In the genomic region with DNA sequence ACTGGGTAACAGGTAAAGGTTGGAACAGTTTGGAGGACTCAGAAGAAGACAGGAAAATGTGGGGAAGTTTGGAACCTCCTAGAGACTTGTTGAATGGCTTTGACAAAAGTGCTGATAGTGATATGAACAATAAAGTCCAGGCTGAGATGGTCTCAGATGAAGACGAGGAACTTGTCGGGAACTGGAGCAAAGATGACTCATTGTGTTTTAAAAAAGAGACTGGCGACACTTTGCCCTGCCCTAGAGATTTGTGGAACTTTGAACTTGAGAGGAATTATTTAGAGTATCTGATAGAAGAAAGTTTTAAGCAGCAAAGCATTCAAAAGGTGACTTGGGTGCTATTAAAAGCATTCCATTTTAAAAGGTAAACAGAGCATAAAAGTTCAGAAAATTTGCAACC, we compare ENCODE assay signal across 8 cellular contexts.
DNase-seq lines count a peak whose midpoint lies in the region; ATAC-seq and TF ChIP-seq lines count a peak whose summit lies in the region.
"Not testable (repeated sequence)": the region's sequence is repeated elsewhere in the genome, so short reads cannot be mapped to it uniquely, and the experiment has no call there.

No MANE protein-coding gene starts in this region.

- not testable (repeated sequence) for TF ChIP-seq CTCF in CD14-positive monocyte (IDR thresholded peaks at IDR 0.05); left lung (IDR thresholded peaks at IDR 0.05); neutrophil (IDR thresholded peaks at IDR 0.05)

- not testable (repeated sequence) for H3K4me3 ChIP-seq in left lung; neutrophil (ENCODE audit: low read depth in 1 of 2, low read length in 1 of 2)

- intact Hi-C loops in CD14-positive monocyte (cut with micrococcal nuclease); left lung (cut with DNase I): not testable (repeated sequence)

- POLR2A ChIA-PET in activated CD8-positive, alpha-beta T cell treated with anti-CD3 and anti-CD28 coated beads, Interleukin-2, amount 10 ng/mL, durations not matched to agents 7 days and 5 days (lab: Charles Lee): interaction anchor here (1.2 to 1.7 kb wide), 2 partner anchors 9 to 30 kb away, joined by 4 to 6 read pairs; no protein-coding TSS in a partner anchor
- POLR2A ChIA-PET in activated naive CD8-positive, alpha-beta T cell treated with anti-CD3 and anti-CD28 coated beads, Interleukin-2, amount 10 ng/mL, durations not matched to agents 7 days and 5 days (lab: Charles Lee): interaction anchor here (1.9 kb wide), 2 partner anchors 12 to 30 kb away, joined by 4 to 7 read pairs; no protein-coding TSS in a partner anchor

- ATAC-seq in T-helper 17 cell; activated CD8-positive, alpha-beta T cell treated with anti-CD3 and anti-CD28 coated beads, Interleukin-2, amount 10 ng/mL, durations not matched to agents 7 days and 5 days; activated naive CD8-positive, alpha-beta T cell treated with anti-CD3 and anti-CD28 coated beads, Interleukin-2, amount 10 ng/mL, durations not matched to agents 7 days and 5 days (ENCODE audit: low read depth); left lung: not testable (repeated sequence)

- not testable (repeated sequence) for DNase-seq in CD14-positive monocyte (ENCODE audit: low spot score); T-helper 17 cell; activated CD8-positive, alpha-beta T cell treated with anti-CD3 and anti-CD28 coated beads, Interleukin-2, amount 10 ng/mL, durations not matched to agents 7 days and 5 days; activated naive CD8-positive, alpha-beta T cell treated with anti-CD3 and anti-CD28 coated beads, Interleukin-2, amount 10 ng/mL, durations not matched to agents 7 days and 5 days; left lung
- DNase-seq in HT-29 (ENCODE audit: low spot score) (peak; percentile 15), MV-4-11 (lab: John Stamatoyannopoulos, UW) (peak; percentile 69)

- H3K9me3 Mint-ChIP-seq in CD14-positive monocyte; activated naive CD8-positive, alpha-beta T cell treated with anti-CD3 and anti-CD28 coated beads, Interleukin-2, amount 10 ng/mL, durations not matched to agents 7 days and 5 days: not testable (repeated sequence)
- H3K9me3 Mint-ChIP-seq in activated CD8-positive, alpha-beta T cell treated with anti-CD3 and anti-CD28 coated beads, Interleukin-2, amount 10 ng/mL, durations not matched to agents 7 days and 5 days (ENCODE audit: insufficient read depth): peaks cover 28% of the 10 kb centered on the region

- CTCF ChIA-PET in activated CD8-positive, alpha-beta T cell treated with anti-CD3 and anti-CD28 coated beads, Interleukin-2, amount 10 ng/mL, durations not matched to agents 7 days and 5 days (lab: Charles Lee): interaction anchor here (1.5 kb wide), 1 partner anchor 122 kb away, joined by 4 read pairs; no protein-coding TSS in a partner anchor

- H3K4me3 Mint-ChIP-seq in CD14-positive monocyte: peak overlapping the region in 1 of 2 donors; percentile 61
- not testable (repeated sequence) for H3K4me3 Mint-ChIP-seq in T-helper 17 cell; activated CD8-positive, alpha-beta T cell treated with anti-CD3 and anti-CD28 coated beads, Interleukin-2, amount 10 ng/mL, durations not matched to agents 7 days and 5 days
- H3K4me3 Mint-ChIP-seq in activated naive CD8-positive, alpha-beta T cell treated with anti-CD3 and anti-CD28 coated beads, Interleukin-2, amount 10 ng/mL, durations not matched to agents 7 days and 5 days: peak overlapping the region; percentile 64

- H3K27me3 ChIP-seq in left lung, neutrophil: not testable (repeated sequence)

- H3K36me3 ChIP-seq in left lung, neutrophil: not testable (repeated sequence)

- peaks cover 60% of the 10 kb centered on the region for H3K4me1 Mint-ChIP-seq in CD14-positive monocyte
- H3K4me1 Mint-ChIP-seq in T-helper 17 cell: peaks cover 45% of the 10 kb centered on the region
- peaks cover 74% of the 10 kb centered on the region for H3K4me1 Mint-ChIP-seq in activated CD8-positive, alpha-beta T cell treated with anti-CD3 and anti-CD28 coated beads, Interleukin-2, amount 10 ng/mL, durations not matched to agents 7 days and 5 days (ENCODE audit: low read depth)
- H3K4me1 Mint-ChIP-seq in activated naive CD8-positive, alpha-beta T cell treated with anti-CD3 and anti-CD28 coated beads, Interleukin-2, amount 10 ng/mL, durations not matched to agents 7 days and 5 days: peaks cover 54% of the 10 kb centered on the region

- H3K27ac Mint-ChIP-seq in CD14-positive monocyte (peak overlapping the region; percentile 77 to 97 (median 91)), T-helper 17 cell (peak overlapping the region; percentile 98)
- peak overlapping the region; percentile 95 for H3K27ac Mint-ChIP-seq in activated CD8-positive, alpha-beta T cell treated with anti-CD3 and anti-CD28 coated beads, Interleukin-2, amount 10 ng/mL, durations not matched to agents 7 days and 5 days
- H3K27ac Mint-ChIP-seq in activated naive CD8-positive, alpha-beta T cell treated with anti-CD3 and anti-CD28 coated beads, Interleukin-2, amount 10 ng/mL, durations not matched to agents 7 days and 5 days: peak overlapping the region; percentile 87

- not testable (repeated sequence) for H3K27me3 Mint-ChIP-seq in CD14-positive monocyte (ENCODE audit: low read depth in 3 of 3); T-helper 17 cell; activated CD8-positive, alpha-beta T cell treated with anti-CD3 and anti-CD28 coated beads, Interleukin-2, amount 10 ng/mL, durations not matched to agents 7 days and 5 days (ENCODE audit: low read depth); activated naive CD8-positive, alpha-beta T cell treated with anti-CD3 and anti-CD28 coated beads, Interleukin-2, amount 10 ng/mL, durations not matched to agents 7 days and 5 days

- H3K4me1 ChIP-seq in left lung: peaks cover 13 to 70% of the 10 kb centered on the region in 2 donors
- H3K4me1 ChIP-seq in neutrophil (ENCODE audit: control insufficient read depth in 1 of 2, insufficient read depth in 1 of 2, low read depth in 1 of 2, low read length in 1 of 2): peaks cover 34 to 57% of the 10 kb centered on the region in 2 experiments

- H3K27ac ChIP-seq in left lung: peak overlapping the region; percentile 34 to 76
- peak overlapping the region; percentile 70 for H3K27ac ChIP-seq in neutrophil

- H3K9me3 ChIP-seq in T-helper 17 cell (ENCODE audit: control insufficient read depth, low read length, poor library complexity, severe bottlenecking); left lung; neutrophil: not testable (repeated sequence)

- not testable (repeated sequence) for H3K36me3 Mint-ChIP-seq in CD14-positive monocyte; T-helper 17 cell (ENCODE audit: low read depth)
- H3K36me3 Mint-ChIP-seq in activated CD8-positive, alpha-beta T cell treated with anti-CD3 and anti-CD28 coated beads, Interleukin-2, amount 10 ng/mL, durations not matched to agents 7 days and 5 days (ENCODE audit: low read depth): peaks cover 57% of the 10 kb centered on the region
- H3K36me3 Mint-ChIP-seq in activated naive CD8-positive, alpha-beta T cell treated with anti-CD3 and anti-CD28 coated beads, Interleukin-2, amount 10 ng/mL, durations not matched to agents 7 days and 5 days: peaks cover 26% of the 10 kb centered on the region
